ENCODE assay signal across 27 cellular contexts in genomic region chr15:63735449-63735848, GRCh38.
"Had no signal": no experiment of that assay in that cellular context is flagged by ENCODE, and none has a peak within 500 bp of the region (broad histone marks: within the 10 kb centered on the region; RNA-seq: fewer than 3 reads in every experiment).

No MANE protein-coding gene starts in this region.

- H3K27ac Mint-ChIP-seq: endodermal cell, mesothelial cell of epicardium had no signal

- H3K4me3 Mint-ChIP-seq: endodermal cell; mesothelial cell of epicardium; naive B cell; naive thymus-derived CD8-positive, alpha-beta T cell had no signal

- H3K27me3 Mint-ChIP-seq: naive B cell; naive thymus-derived CD8-positive, alpha-beta T cell had no signal

- DNase-seq: dermis blood vessel endothelial cell; dorsolateral prefrontal cortex; effector CD4-positive, alpha-beta T cell; effector memory CD4-positive, alpha-beta T cell; endodermal cell; foreskin keratinocyte; glutamatergic neuron; head of caudate nucleus; heart right ventricle; hippocampal formation; left cardiac atrium; left lung; left ventricle myocardium superior; lower lobe of right lung; mesenchymal stem cell; mucosa of descending colon; naive B cell; naive thymus-derived CD8-positive, alpha-beta T cell had no signal

- FAIRE-seq: colon, endometrium, frontal cortex, islet of Langerhans had no signal

- H3K4me1 ChIP-seq: esophagus muscularis mucosa, foreskin keratinocyte, gastroesophageal sphincter, heart right ventricle, left lung, lower lobe of right lung had no signal

- H3K4me1 Mint-ChIP-seq: mesothelial cell of epicardium, naive B cell had no signal

- H3K9me3 ChIP-seq: esophagus muscularis mucosa, gastroesophageal sphincter, heart right ventricle, left lung, lower lobe of right lung, mucosa of descending colon had no signal

- H3K4me3 ChIP-seq: coronary artery, dorsolateral prefrontal cortex, esophagus muscularis mucosa, gastroesophageal sphincter, heart right ventricle, left lung, lower lobe of right lung, mucosa of descending colon had no signal

- H3K27me3 ChIP-seq: dorsolateral prefrontal cortex, esophagus muscularis mucosa, foreskin keratinocyte, gastroesophageal sphincter, heart right ventricle, left lung had no signal

- H3K27ac ChIP-seq: coronary artery, epithelial cell of prostate, esophagus muscularis mucosa, foreskin keratinocyte, gastroesophageal sphincter, heart right ventricle, left lung, lower lobe of right lung had no signal

- ATAC-seq: foreskin keratinocyte; gastroesophageal sphincter; heart right ventricle; left cardiac atrium; left lung; left ventricle myocardium superior; lower lobe of right lung; mucosa of descending colon; naive thymus-derived CD8-positive, alpha-beta T cell had no signal
